In genomic region chr2:149226790-149227189, GRCh38 we compare ENCODE assay signal across 30 cellular contexts.
"Had no signal": no experiment of that assay in that cellular context is flagged by ENCODE, and none has a peak within 500 bp of the region (broad histone marks: within the 10 kb centered on the region; RNA-seq: fewer than 3 reads in every experiment).

No MANE protein-coding gene starts in this region.

- H3K27ac Mint-ChIP-seq: activated naive CD8-positive, alpha-beta T cell treated with anti-CD3 and anti-CD28 coated beads, Interleukin-2, amount 10 ng/mL, durations not matched to agents 7 days and 5 days; brain had no signal

- H3K4me1 ChIP-seq: ascending aorta, gastrocnemius medialis, testis, transverse colon had no signal

- H3K4me3 ChIP-seq: ascending aorta, cardiac muscle cell, coronary artery, dorsolateral prefrontal cortex, gastrocnemius medialis, hepatocyte, testis, transverse colon had no signal

- H3K27me3 ChIP-seq: ascending aorta, cardiac muscle cell, gastrocnemius medialis, testis, transverse colon had no signal

- H3K4me1 Mint-ChIP-seq: activated naive CD8-positive, alpha-beta T cell treated with anti-CD3 and anti-CD28 coated beads, Interleukin-2, amount 10 ng/mL, durations not matched to agents 7 days and 5 days; naive B cell had no signal

- H2AFZ ChIP-seq: hepatocyte, parathyroid adenoma had no signal

- H3K79me2 ChIP-seq: hepatocyte, parathyroid adenoma had no signal

- H3K36me3 ChIP-seq: ascending aorta, cardiac muscle cell, gastrocnemius medialis, transverse colon, WERI-Rb-1 had no signal

- H3K9me3 ChIP-seq: ascending aorta, gastrocnemius medialis, testis, transverse colon had no signal

- ATAC-seq: activated CD4-positive, CD25-positive, alpha-beta regulatory T cell treated with anti-CD3 and anti-CD28 coated beads, Interleukin-2, amount 50 U/mL, for 24 hours; gastrocnemius medialis; right cardiac atrium had no signal

- H3K4me3 Mint-ChIP-seq: activated naive CD8-positive, alpha-beta T cell treated with anti-CD3 and anti-CD28 coated beads, Interleukin-2, amount 10 ng/mL, durations not matched to agents 7 days and 5 days; brain; naive B cell had no signal

- H3K9ac ChIP-seq: parathyroid adenoma had no signal

- H3K9me3 Mint-ChIP-seq: activated naive CD8-positive, alpha-beta T cell treated with anti-CD3 and anti-CD28 coated beads, Interleukin-2, amount 10 ng/mL, durations not matched to agents 7 days and 5 days had no signal

- H3K36me3 Mint-ChIP-seq: activated naive CD8-positive, alpha-beta T cell treated with anti-CD3 and anti-CD28 coated beads, Interleukin-2, amount 10 ng/mL, durations not matched to agents 7 days and 5 days; brain; naive B cell had no signal

- H3K27ac ChIP-seq: ascending aorta, cardiac muscle cell, coronary artery, dorsolateral prefrontal cortex, gastrocnemius medialis, hepatocyte, parathyroid adenoma, testis, transverse colon, WERI-Rb-1 had no signal

- H3K4me2 ChIP-seq: hepatocyte had no signal

- DNase-seq: activated CD4-positive, alpha-beta T cell treated with anti-CD3 and anti-CD28 coated beads for 48 hours; activated CD4-positive, alpha-beta T cell treated with anti-CD3 and anti-CD28 coated beads, Interleukin-2, amount 50 U/mL, for 48 hours; activated CD8-positive, alpha-beta memory T cell treated with anti-CD3 and anti-CD28 coated beads for 24 hours; activated effector memory CD4-positive, alpha-beta T cell treated with Interleukin-2 at 50 U/mL for 16 hours; activated naive CD4-positive, alpha-beta T cell treated with Interleukin-2 at 50 U/mL for 16 hours; activated naive CD8-positive, alpha-beta T cell treated with anti-CD3 and anti-CD28 coated beads, Interleukin-2, amount 10 ng/mL, durations not matched to agents 7 days and 5 days; cerebellar nuclear complex; dorsolateral prefrontal cortex; effector memory CD4-positive, alpha-beta T cell; erythroblast; gastrocnemius medialis; glutamatergic neuron; islet precursor cell; mammary epithelial cell; naive B cell; nucleus accumbens; right cardiac atrium; stimulated activated CD4-positive, alpha-beta T cell treated with anti-CD3 and anti-CD28 coated beads, Interleukin-2, amount 100 ng/mL, for 48 hours; stimulated activated naive CD4-positive, alpha-beta T cell treated with Interleukin-2 at 50 U/mL for 16 hours; T1000; testis; transverse colon; WERI-Rb-1 had no signal
